ENCODE assay signal across 27 cellular contexts in the genomic region with DNA sequence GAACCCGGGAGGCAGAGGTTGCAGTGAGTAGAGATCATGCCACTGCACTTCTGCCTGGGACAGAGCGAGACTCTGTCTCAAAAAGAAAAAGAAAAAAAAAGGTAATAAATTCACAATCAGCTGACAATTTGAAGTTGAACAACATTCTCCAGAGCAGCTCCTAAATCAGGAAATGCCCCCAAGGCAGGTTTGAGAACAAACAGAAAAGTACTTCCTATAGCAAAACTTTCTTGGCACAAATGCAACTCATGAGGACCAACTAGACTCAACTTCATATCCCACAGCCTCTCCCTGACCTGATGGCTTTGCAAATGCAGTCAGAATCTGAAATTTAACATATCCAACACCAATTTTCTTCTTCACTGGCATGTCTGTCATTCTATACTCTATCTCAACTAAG.
DNase-seq lines count a peak whose midpoint lies in the region; ATAC-seq, FAIRE-seq and TF ChIP-seq lines count a peak whose summit lies in the region.
"Had no signal": no experiment of that assay in that cellular context is flagged by ENCODE, and none has a peak within 500 bp of the region (broad histone marks: within the 10 kb centered on the region; RNA-seq: fewer than 3 reads in every experiment).

No MANE protein-coding gene starts in this region.

- H3K27me3 ChIP-seq in breast epithelium (no peaks in the 10 kb centered on the region), Karpas-422 (ENCODE audit: low read length) (no peaks in the 10 kb centered on the region), vagina (no peaks in the 10 kb centered on the region)
- H3K27me3 ChIP-seq: BLaER1, heart left ventricle, MG63, ovary, sigmoid colon, tibial artery had no signal

- FAIRE-seq in GM12892 (lab: Jason Lieb, UNC) = no peak
- FAIRE-seq: A549, GM12891 had no signal

- in situ Hi-C loops in T47D (cut with HindIII; ENCODE audit: low pct_unique_long_range_greater_than_20kb, low sequenced_read_pairs) = no loop called here

- H3K27me3 Mint-ChIP-seq in T-helper 17 cell = no peaks in the 10 kb centered on the region
- H3K27me3 Mint-ChIP-seq: effector memory CD8-positive, alpha-beta T cell; stimulated activated memory B cell treated with anti-CD40 and anti-IgM and Interleukin-4, amounts not matched to agents 10 μg/mL and 1 μg/mL and 100 μg/mL, for 72 hours; T-cell had no signal

- no peak overlapping the region for H2AFZ ChIP-seq in Karpas-422 (ENCODE audit: low read length)

- H3K9ac ChIP-seq in Karpas-422 (ENCODE audit: low read length) = no peak overlapping the region
- H3K9ac ChIP-seq: BLaER1 had no signal

- peaks cover 3% of the 10 kb centered on the region for H3K79me2 ChIP-seq in Karpas-422 (ENCODE audit: low read length)

- no peak for TF ChIP-seq CTCF in breast epithelium (IDR thresholded peaks at IDR 0.05)
- TF ChIP-seq CTCF in vagina (IDR thresholded peaks at IDR 0.05) = no peak

- DNase-seq in T47D (ENCODE audit: low read depth in 1 of 2, low spot score in 1 of 2) (peak; percentile 67 to 95), breast epithelium (ENCODE audit: low spot score in 2 of 2) (no peak), T-helper 17 cell (no peak), foreskin melanocyte (peak; percentile 78), RPMI8226 (no peak), GM12892 (ENCODE audit: insufficient read length) (no peak), Karpas-422 (no peak), vagina (ENCODE audit: extremely low spot score in 2 of 2) (no peak)
- DNase-seq: activated CD4-positive, alpha-beta T cell treated with anti-CD3 and anti-CD28 coated beads, Interleukin-2, amount 50 U/mL, for 4 hours; activated gamma-delta T cell treated with Interleukin-2 at 50 U/mL for 16 hours; aorta; cerebellar nuclear complex; DMS153; effector memory CD8-positive, alpha-beta T cell; H7; heart left ventricle; MG63; NCI-H1694; NCI-H446; ovary; sigmoid colon; T-cell; tibial artery had no signal

- no peaks in the 10 kb centered on the region for H3K9me2 ChIP-seq in Karpas-422 (replicated peaks; ENCODE audit: insufficient read depth, low read length)

- no peak overlapping the region for H3K4me3 Mint-ChIP-seq in T-helper 17 cell
- H3K4me3 Mint-ChIP-seq: effector memory CD8-positive, alpha-beta T cell; stimulated activated memory B cell treated with anti-CD40 and anti-IgM and Interleukin-4, amounts not matched to agents 10 μg/mL and 1 μg/mL and 100 μg/mL, for 72 hours; T-cell had no signal

- H3K27ac ChIP-seq in breast epithelium (no peak overlapping the region), Karpas-422 (ENCODE audit: low read length) (no peak overlapping the region), vagina (no peak overlapping the region)
- H3K27ac ChIP-seq: A549, BLaER1, heart left ventricle, ovary, sigmoid colon, tibial artery had no signal

- H3K36me3 ChIP-seq in breast epithelium (no peaks in the 10 kb centered on the region), Karpas-422 (ENCODE audit: insufficient read depth, low read length) (no peaks in the 10 kb centered on the region), vagina (no peaks in the 10 kb centered on the region)
- H3K36me3 ChIP-seq: heart left ventricle, MG63, ovary, sigmoid colon, tibial artery had no signal

- TF ChIP-seq POLR2A in breast epithelium (IDR thresholded peaks at IDR 0.05) (no peak), GM12892 (IDR thresholded peaks at IDR 0.05; ENCODE audit: low read depth, low read length) (no peak), vagina (IDR thresholded peaks at IDR 0.05) (no peak)

- peak overlapping the region; percentile 9 for H3K27ac Mint-ChIP-seq in T-helper 17 cell
- H3K27ac Mint-ChIP-seq: effector memory CD8-positive, alpha-beta T cell; stimulated activated memory B cell treated with anti-CD40 and anti-IgM and Interleukin-4, amounts not matched to agents 10 μg/mL and 1 μg/mL and 100 μg/mL, for 72 hours had no signal

- no peaks in the 10 kb centered on the region for H3K9me3 ChIP-seq in breast epithelium
- no peaks in the 10 kb centered on the region for H3K9me3 ChIP-seq in T-helper 17 cell (ENCODE audit: control insufficient read depth, low read length, poor library complexity, severe bottlenecking)
- no peaks in the 10 kb centered on the region for H3K9me3 ChIP-seq in Karpas-422 (ENCODE audit: low read length)
- H3K9me3 ChIP-seq in vagina = no peaks in the 10 kb centered on the region
- H3K9me3 ChIP-seq: A549, BLaER1, heart left ventricle, MG63, ovary, sigmoid colon, tibial artery had no signal

- H3K4me3 ChIP-seq in breast epithelium = no peak overlapping the region
- no peak overlapping the region for H3K4me3 ChIP-seq in Karpas-422 (ENCODE audit: low read length)
- no peak overlapping the region for H3K4me3 ChIP-seq in vagina
- H3K4me3 ChIP-seq: A549, BLaER1, heart left ventricle, MG63, ovary, sigmoid colon, tibial artery had no signal

- intact Hi-C loops in breast epithelium (cut with DNase I; ENCODE audit: low total_unique reads) (no loop called here), vagina (cut with DNase I) (no loop called here)

- peaks cover 26% of the 10 kb centered on the region for H3K4me1 Mint-ChIP-seq in T-helper 17 cell

- H3K36me3 Mint-ChIP-seq in T-helper 17 cell (ENCODE audit: low read depth) = peaks cover 3% of the 10 kb centered on the region

- peaks cover 52% of the 10 kb centered on the region for H4K20me1 ChIP-seq in Karpas-422 (ENCODE audit: insufficient read depth, low read depth, low read length)

- no peak for ATAC-seq in T-helper 17 cell
- ATAC-seq: A549; effector memory CD8-positive, alpha-beta T cell; heart left ventricle; stimulated activated memory B cell treated with anti-CD40 and anti-IgM and Interleukin-4, amounts not matched to agents 10 μg/mL and 1 μg/mL and 100 μg/mL, for 72 hours; T-cell had no signal

- H3K4me1 ChIP-seq in breast epithelium (no peaks in the 10 kb centered on the region), Karpas-422 (ENCODE audit: low read length) (peaks cover 21% of the 10 kb centered on the region), vagina (no peaks in the 10 kb centered on the region)
- H3K4me1 ChIP-seq: BLaER1, tibial artery had no signal

- no peak overlapping the region for H3K4me2 ChIP-seq in Karpas-422 (ENCODE audit: low read depth, low read length, poor library complexity, severe bottlenecking)
- H3K4me2 ChIP-seq: A549, BLaER1 had no signal

Comparison
In these comparisons a context has a peak if more than half of its experiments do, and no peak if none do; other contexts are left out.
1. DNase-seq: peak in T47D (2 of 2) and foreskin melanocyte (single experiment); none in breast epithelium (0 of 2), T-helper 17 cell (0 of 3), RPMI8226 (single experiment), GM12892 (single experiment), Karpas-422 (single experiment) and vagina (0 of 2).